Comparison of ENCODE assay signal across 9 cellular contexts in genomic region chr12:663293-663871, GRCh38. TPM values are rescaled to one million over a fixed set of nuclear protein-coding genes. Genes with fewer than 3 reads are reported as not detected.
DNase-seq lines count a peak whose midpoint lies in the region; ATAC-seq and TF ChIP-seq lines count a peak whose summit lies in the region.
"Had no signal": no experiment of that assay in that cellular context is flagged by ENCODE, and none has a peak within 500 bp of the region (broad histone marks: within the 10 kb centered on the region; RNA-seq: fewer than 3 reads in every experiment).

NINJ2 (minus strand) TSS chr12:663445; CDS start chr12:663360, 85 bp downstream.

- H3K27ac Mint-ChIP-seq in naive B cell, result peak within 1 kb of the TSS in 3 of 6 donors; percentile 28 to 75 (median 56)

- ATAC-seq in naive B cell (ENCODE audit: low read depth in 2 of 2) (no peak), GM21381 (IDR thresholded peaks at IDR 0.05; ENCODE audit: unreplicated experiment) (no peak)

- H3K4me1 Mint-ChIP-seq in naive B cell, result peaks cover 25 to 50% (median 49%) of the 10 kb centered on the region in 3 donors

- TF ChIP-seq CTCF in dorsolateral prefrontal cortex (IDR thresholded peaks at IDR 0.05 in 54 of 56, conservative IDR thresholded peaks at IDR 0.05 in 2 of 56; ENCODE audit: low read depth in 1 of 56, partially characterized antibody in 56 of 56) (peak in 2 of 56 donors; percentile 4 to 22), uterus (IDR thresholded peaks at IDR 0.05) (no peak)

- peak within 1 kb of the TSS; percentile 31 to 76 (median 56) for H3K4me3 ChIP-seq in dorsolateral prefrontal cortex
- H3K4me3 ChIP-seq in uterus, result peak within 1 kb of the TSS; percentile 15 to 20

- H3K36me3 ChIP-seq in uterus, result no peaks in the 10 kb centered on the region

- no peak for TF ChIP-seq POLR2A in uterus (IDR thresholded peaks at IDR 0.05)

- H3K27me3 ChIP-seq in dorsolateral prefrontal cortex (no peaks in the 10 kb centered on the region), uterus (no peaks in the 10 kb centered on the region)

- H3K4me1 ChIP-seq in uterus, result no peaks in the 10 kb centered on the region

- H3K27ac ChIP-seq in dorsolateral prefrontal cortex (peak within 1 kb of the TSS; percentile 71 to 97 (median 88)), uterus (peak within 1 kb of the TSS; percentile 51 to 76)

- H3K4me3 Mint-ChIP-seq in naive B cell, result peak within 1 kb of the TSS in 2 of 8 donors; percentile 15 to 64

- H3K9me3 Mint-ChIP-seq in naive B cell, result no peaks in the 10 kb centered on the region

- H3K36me3 Mint-ChIP-seq in naive B cell, result no peaks in the 10 kb centered on the region

- peak; percentile 36 for DNase-seq in stimulated activated CD4-positive, alpha-beta T cell treated with anti-CD3 and anti-CD28 coated beads, Interleukin-15, amount 100 ng/mL, for 24 hours
- no peak for DNase-seq in stimulated activated CD4-positive, alpha-beta T cell treated with anti-CD3 and anti-CD28 coated beads, Interleukin-4, amount 100 ng/mL, for 24 hours
- DNase-seq in dorsolateral prefrontal cortex (peak in 5 of 10 donors; percentile 27 to 55 (median 29)), naive B cell (no peak), uterus (no peak), SK-N-DZ (ENCODE audit: low spot score) (no peak), cerebellar cortex (ENCODE audit: low spot score) (no peak)
- DNase-seq: NCI-H1436 treated with DMSO at 0.1 percent for 48 hours had no signal

- H3K9me3 ChIP-seq in uterus, result no peaks in the 10 kb centered on the region

- H3K27me3 Mint-ChIP-seq in naive B cell, result peaks cover 0 to 9% (median 4%) of the 10 kb centered on the region in 3 donors

- intact Hi-C loops in dorsolateral prefrontal cortex (cut with DNase I) (loop anchor here (1.0 to 5.0 kb wide), 4 partner anchors 39 to 89 kb away; partner anchors contain the start of gene WNK1 (in 2 of the 2)), uterus (cut with DNase I; ENCODE audit: low total_unique reads) (no loop called here)

RNA-seq across cellular contexts. Expression of gene NINJ2, which starts in this region (rescaled TPM):
- 10 to 100 TPM in 88 of 120 experiments, 1 to 10 TPM in 32; 1.6 to 80.0 (median 16.4) TPM for total RNA-seq in dorsolateral prefrontal cortex
- polyA plus RNA-seq in naive B cell (ENCODE audit: low read depth in 6 of 6), result 10 to 100 TPM in 5 of 6 donors, 1 to 10 TPM in 1; 9.6 to 28.9 (median 11.5) TPM
- total RNA-seq in uterus, result 1 to 10 TPM in 2 of 4 donors, under 1 TPM in 1, not detected in 1; 0.97 to 5.4 (median 2.3) TPM
- not detected in 2 replicates for polyA plus RNA-seq in SK-N-DZ (2014; cell fraction: cytosol; rRNA removed)
- not detected in 2 replicates for polyA plus RNA-seq in SK-N-DZ (2014; cell fraction: nucleus; rRNA removed)
